8 cellular contexts compared by ENCODE assay signal in the genomic region with DNA sequence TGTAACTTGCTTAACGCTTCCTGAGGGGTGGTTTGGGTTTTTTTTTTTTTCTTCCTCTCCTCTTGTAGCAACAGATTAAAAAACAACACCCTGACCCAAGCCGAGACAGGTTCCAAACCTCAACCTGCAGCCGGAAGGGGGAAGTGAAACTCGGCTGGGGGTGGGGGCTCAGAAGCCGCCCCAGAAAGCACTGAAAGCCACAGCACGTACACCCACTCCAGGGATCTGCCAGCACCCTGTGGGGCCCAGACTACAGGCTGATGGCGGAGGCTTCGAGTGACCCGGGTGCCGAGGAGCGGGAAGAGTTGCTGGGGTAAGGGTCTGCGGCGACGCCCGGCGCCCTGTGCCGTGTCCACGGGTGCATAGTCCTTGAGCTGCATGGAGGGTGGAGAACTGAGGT. TPM values are rescaled to one million over a fixed set of nuclear protein-coding genes. Genes with fewer than 3 reads are reported as not detected.
DNase-seq lines count a peak whose midpoint lies in the region; ATAC-seq and TF ChIP-seq lines count a peak whose summit lies in the region.

A gene with protein sequence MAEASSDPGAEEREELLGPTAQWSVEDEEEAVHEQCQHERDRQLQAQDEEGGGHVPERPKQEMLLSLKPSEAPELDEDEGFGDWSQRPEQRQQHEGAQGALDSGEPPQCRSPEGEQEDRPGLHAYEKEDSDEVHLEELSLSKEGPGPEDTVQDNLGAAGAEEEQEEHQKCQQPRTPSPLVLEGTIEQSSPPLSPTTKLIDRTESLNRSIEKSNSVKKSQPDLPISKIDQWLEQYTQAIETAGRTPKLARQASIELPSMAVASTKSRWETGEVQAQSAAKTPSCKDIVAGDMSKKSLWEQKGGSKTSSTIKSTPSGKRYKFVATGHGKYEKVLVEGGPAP (plus strand): TSS at position 200 of the 400 bp plus-strand sequence. CDS start 61 bp downstream, at position 261.

- ATAC-seq in GM19035 (IDR thresholded peaks at IDR 0.05; ENCODE audit: unreplicated experiment) (peak; percentile 41), HG03196 (IDR thresholded peaks at IDR 0.05; ENCODE audit: unreplicated experiment) (peak; percentile 39), esophagus mucosa (peak; percentile 42)

- peak; percentile 68 to 73 for DNase-seq in activated CD4-positive, alpha-beta T cell treated with anti-CD3 and anti-CD28 coated beads for 24 hours (ENCODE audit: low read depth in 2 of 2)
- peak; percentile 60 for DNase-seq in stimulated activated CD4-positive, alpha-beta T cell treated with anti-CD3 and anti-CD28 coated beads, Interleukin-2, amount 100 ng/mL, for 4 hours (ENCODE audit: low read depth)
- DNase-seq in middle frontal gyrus (ENCODE audit: extremely low spot score, low spot score) (no peak), foreskin fibroblast (no peak), NCI-H187 treated with DMSO at 0.1 percent for 48 hours (lab: John Stamatoyannopoulos, UW) (no peak)

- no peak within 1 kb of the TSS for H3K4me3 ChIP-seq in foreskin fibroblast (ENCODE audit: low read depth in 1 of 2, low read length in 2 of 2)

- TF ChIP-seq CTCF in foreskin fibroblast (IDR thresholded peaks at IDR 0.05; ENCODE audit: low read depth, low read length), result no peak

RNA-seq across cellular contexts. Expression of the gene that starts here (rescaled TPM):
- total RNA-seq in esophagus mucosa, result 18.8 TPM

Comparison
In these comparisons a context has a peak if more than half of its experiments do, and no peak if none do; other contexts are left out.
1. DNase-seq: peak in activated CD4-positive, alpha-beta T cell treated with anti-CD3 and anti-CD28 coated beads for 24 hours (2 of 2) and stimulated activated CD4-positive, alpha-beta T cell treated with anti-CD3 and anti-CD28 coated beads, Interleukin-2, amount 100 ng/mL, for 4 hours (single experiment); none in middle frontal gyrus (single experiment), foreskin fibroblast (0 of 2) and NCI-H187 treated with DMSO at 0.1 percent for 48 hours (single experiment).
2. Peak in every context shown above with its lines, with median percentiles within 50 percentile points of each other: ATAC-seq.